10 cellular contexts compared by ENCODE assay signal in the genomic region with DNA sequence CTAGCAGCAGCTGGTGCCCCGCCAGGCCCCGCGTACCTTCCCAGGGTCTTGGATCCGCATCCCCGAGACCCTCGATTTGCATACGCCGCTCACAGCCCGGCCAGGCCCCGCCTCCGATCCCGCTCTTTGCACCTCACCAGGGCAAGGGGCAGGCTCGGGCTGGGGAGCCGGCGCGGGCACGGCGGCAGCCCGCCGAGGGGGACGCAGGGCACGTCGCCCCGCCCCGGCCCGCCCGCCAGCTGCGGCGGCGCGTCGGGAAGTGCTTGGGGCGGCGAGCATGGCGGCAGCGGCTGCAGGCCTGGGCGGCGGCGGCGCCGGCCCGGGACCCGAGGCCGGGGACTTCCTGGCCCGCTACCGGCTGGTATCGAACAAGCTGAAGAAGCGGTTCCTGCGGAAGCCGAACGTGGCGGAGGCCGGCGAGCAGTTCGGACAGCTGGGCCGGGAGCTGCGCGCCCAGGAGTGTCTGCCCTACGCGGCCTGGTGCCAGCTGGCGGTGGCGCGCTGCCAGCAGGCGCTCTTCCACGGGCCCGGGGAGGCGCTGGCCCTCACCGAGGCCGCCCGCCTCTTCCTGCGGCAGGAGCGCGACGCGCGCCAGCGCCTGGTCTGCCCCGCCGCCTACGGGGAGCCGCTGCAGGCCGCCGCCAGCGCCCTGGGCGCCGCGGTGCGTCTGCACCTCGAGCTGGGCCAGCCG. TPM values are rescaled to one million over a fixed set of nuclear protein-coding genes. Genes with fewer than 3 reads are reported as not detected.
DNase-seq lines count a peak whose midpoint lies in the region; ATAC-seq and TF ChIP-seq lines count a peak whose summit lies in the region.
"Not testable (repeated sequence)": the region's sequence is repeated elsewhere in the genome, so short reads cannot be mapped to it uniquely, and the experiment has no call there.
"Had no signal": no experiment of that assay in that cellular context is flagged by ENCODE, and none has a peak within 500 bp of the region (broad histone marks: within the 10 kb centered on the region; RNA-seq: fewer than 3 reads in every experiment).

A gene (plus strand): TSS at position 258 of the 691 bp plus-strand sequence. CDS start 20 bp downstream, at position 278.

- ATAC-seq in GM18861 (IDR thresholded peaks at IDR 0.05; ENCODE audit: unreplicated experiment) (peak; percentile 84), GM19468 (IDR thresholded peaks at IDR 0.05; ENCODE audit: extremely low read depth, unreplicated experiment) (peak; percentile 57), HG02610 (IDR thresholded peaks at IDR 0.05; ENCODE audit: unreplicated experiment) (peak; percentile 83), HG03066 (IDR thresholded peaks at IDR 0.05; ENCODE audit: low read depth, unreplicated experiment) (peak; percentile 73), HG03558 (IDR thresholded peaks at IDR 0.05; ENCODE audit: extremely low read depth, unreplicated experiment) (peak; percentile 59), lung (ENCODE audit: insufficient read depth, low FRiP score) (peak; percentile 86)
- ATAC-seq in activated naive CD8-positive, alpha-beta T cell treated with anti-CD3 and anti-CD28 coated beads, Interleukin-2, amount 10 ng/mL, durations not matched to agents 7 days and 5 days (ENCODE audit: low read depth) = peak; percentile 79

- not testable (repeated sequence) for H3K4me3 Mint-ChIP-seq in activated naive CD8-positive, alpha-beta T cell treated with anti-CD3 and anti-CD28 coated beads, Interleukin-2, amount 10 ng/mL, durations not matched to agents 7 days and 5 days

- DNase-seq in activated naive CD8-positive, alpha-beta T cell treated with anti-CD3 and anti-CD28 coated beads, Interleukin-2, amount 10 ng/mL, durations not matched to agents 7 days and 5 days; lung (ENCODE audit: low spot score): not testable (repeated sequence)

- not testable (repeated sequence) for H3K4me3 ChIP-seq in lung

- not testable (repeated sequence) for H3K27ac ChIP-seq in lung (ENCODE audit: low read depth in 1 of 2, low read length in 1 of 2)

- POLR2A ChIA-PET in activated naive CD8-positive, alpha-beta T cell treated with anti-CD3 and anti-CD28 coated beads, Interleukin-2, amount 10 ng/mL, durations not matched to agents 7 days and 5 days (lab: Charles Lee) = not testable (repeated sequence)

- not testable (repeated sequence) for H3K36me3 ChIP-seq in lung (ENCODE audit: control insufficient read depth in 2 of 2, insufficient read depth in 2 of 2, low read length in 2 of 2)

- WGBS in lung, 2 donors = no CpG with 5 or more reads among the region's 90 CpGs

- not testable (repeated sequence) for H3K27me3 Mint-ChIP-seq in activated naive CD8-positive, alpha-beta T cell treated with anti-CD3 and anti-CD28 coated beads, Interleukin-2, amount 10 ng/mL, durations not matched to agents 7 days and 5 days

- not testable (repeated sequence) for H3K4me1 Mint-ChIP-seq in activated naive CD8-positive, alpha-beta T cell treated with anti-CD3 and anti-CD28 coated beads, Interleukin-2, amount 10 ng/mL, durations not matched to agents 7 days and 5 days

- H3K9me3 ChIP-seq in lung (ENCODE audit: control insufficient read depth in 2 of 2, insufficient read depth in 1 of 2, low read length in 1 of 2) = not testable (repeated sequence)

- H3K27ac Mint-ChIP-seq in activated naive CD8-positive, alpha-beta T cell treated with anti-CD3 and anti-CD28 coated beads, Interleukin-2, amount 10 ng/mL, durations not matched to agents 7 days and 5 days = not testable (repeated sequence)

- H3K4me1 ChIP-seq in lung (ENCODE audit: control insufficient read depth in 2 of 2, insufficient read depth in 2 of 2, low read length in 2 of 2) = not testable (repeated sequence)

- H3K9me3 Mint-ChIP-seq in activated naive CD8-positive, alpha-beta T cell treated with anti-CD3 and anti-CD28 coated beads, Interleukin-2, amount 10 ng/mL, durations not matched to agents 7 days and 5 days = not testable (repeated sequence)

- not testable (repeated sequence) for H3K27me3 ChIP-seq in lung (ENCODE audit: control insufficient read depth, insufficient read depth)

- H3K36me3 Mint-ChIP-seq in activated naive CD8-positive, alpha-beta T cell treated with anti-CD3 and anti-CD28 coated beads, Interleukin-2, amount 10 ng/mL, durations not matched to agents 7 days and 5 days = not testable (repeated sequence)

- not testable (repeated sequence) for TF ChIP-seq CTCF in lung (IDR thresholded peaks at IDR 0.05; ENCODE audit: control extremely low read depth, extremely low read depth)

RNA-seq across cellular contexts. Expression of the gene that starts here (rescaled TPM):
- not detected for total RNA-seq in activated naive CD8-positive, alpha-beta T cell treated with anti-CD3 and anti-CD28 coated beads, Interleukin-2, amount 10 ng/mL, durations not matched to agents 7 days and 5 days
- not detected for total RNA-seq in lung
- not detected for polyA plus RNA-seq in lung
- total RNA-seq: myocyte, RPMI7951, temporal lobe had no signal

Comparison
In these comparisons a context has a peak if more than half of its experiments do, and no peak if none do; other contexts are left out.
1. Peak in ATAC-seq in activated naive CD8-positive, alpha-beta T cell treated with anti-CD3 and anti-CD28 coated beads, Interleukin-2, amount 10 ng/mL, durations not matched to agents 7 days and 5 days; RNA of the gene not detected or under 1 TPM.
2. Peak in ATAC-seq in lung; RNA of the gene not detected or under 1 TPM.